Comparison of ENCODE assay signal across 9 cellular contexts in genomic region chr6:111057074-111057752, GRCh38. TPM values are rescaled to one million over a fixed set of nuclear protein-coding genes. Genes with fewer than 3 reads are reported as not detected.
A peak's percentile ranks its signal among the peaks of the same experiment; 100 is the strongest.
DNase-seq lines count a peak whose midpoint lies in the region; ATAC-seq lines count a peak whose summit lies in the region.
"Had no signal": no experiment of that assay in that cellular context is flagged by ENCODE, and none has a peak within 500 bp of the region (broad histone marks: within the 10 kb centered on the region; RNA-seq: fewer than 3 reads in every experiment).

No MANE protein-coding gene starts in this region.

- no peak overlapping the region for H2BK120ac ChIP-seq in trophoblast cell (ENCODE audit: insufficient read depth, low read length, poor library complexity)

- H3K18ac ChIP-seq in trophoblast cell (ENCODE audit: low read length) = no peak overlapping the region

- H4K8ac ChIP-seq in trophoblast cell (ENCODE audit: low read depth, low read length) = no peak overlapping the region

- H3K4me3 ChIP-seq in trophoblast cell (ENCODE audit: low read depth, low read length) = no peak overlapping the region
- H3K4me3 ChIP-seq: skin epidermis had no signal

- no peak overlapping the region for H3K27ac ChIP-seq in trophoblast cell (ENCODE audit: low read depth, low read length)
- H3K27ac ChIP-seq: skin epidermis had no signal

- H2AFZ ChIP-seq in trophoblast cell (ENCODE audit: insufficient read depth, low read length, poor library complexity) = no peak overlapping the region

- H3K36me3 ChIP-seq in trophoblast cell (ENCODE audit: control insufficient read depth in 1 of 2, insufficient read depth in 2 of 2, low read length in 2 of 2) = no peaks in the 10 kb centered on the region

- no peaks in the 10 kb centered on the region for H3K4me1 ChIP-seq in trophoblast cell (ENCODE audit: control insufficient read depth in 1 of 2, insufficient read depth in 2 of 2, low read length in 2 of 2)

- no peak overlapping the region for H4K12ac ChIP-seq in trophoblast cell (ENCODE audit: low read depth, low read length)

- H3K9ac ChIP-seq in trophoblast cell (ENCODE audit: low read length) = no peak overlapping the region

- H3K79me2 ChIP-seq in trophoblast cell (ENCODE audit: control insufficient read depth, insufficient read depth, low read length, poor library complexity) = no peaks in the 10 kb centered on the region

- no peak overlapping the region for H3K4me2 ChIP-seq in trophoblast cell (ENCODE audit: low read length)

- no peak overlapping the region for H2BK5ac ChIP-seq in trophoblast cell (ENCODE audit: low read depth, low read length, poor library complexity)

- H2AK5ac ChIP-seq in trophoblast cell (ENCODE audit: low read length) = no peak overlapping the region

- H3K79me1 ChIP-seq in trophoblast cell (ENCODE audit: low read length) = no peaks in the 10 kb centered on the region

- no peak overlapping the region for H3K14ac ChIP-seq in trophoblast cell (ENCODE audit: low read length)

- no peak overlapping the region for H4K91ac ChIP-seq in trophoblast cell (ENCODE audit: low read depth, low read length)

- DNase-seq in COLO829 (ENCODE audit: low spot score) (peak; percentile 34), NCI-H1105 treated with DMSO at 0.1 percent for 48 hours (lab: John Stamatoyannopoulos, UW) (peak; percentile 71), SW480 (ENCODE audit: low spot score) (peak; percentile 73), fibroblast of peridontal ligament (ENCODE audit: extremely low read depth) (peak; percentile 52), trophoblast cell (peak; percentile 26 to 72)
- no peak for DNase-seq in stimulated activated CD4-positive, alpha-beta T cell treated with anti-CD3 and anti-CD28 coated beads, Interleukin-1b, Interleukin-23, amount 100 ng/mL, for 48 hours

- WGBS in trophoblast cell (ENCODE audit: extremely low coverage, insufficient coverage, insufficient read length) = no CpG with 5 or more reads among the region's 12 CpGs

- peak; percentile 66 for ATAC-seq in GM19043 (IDR thresholded peaks at IDR 0.05; ENCODE audit: low read depth, unreplicated experiment)
- no peak for ATAC-seq in HG03520 (IDR thresholded peaks at IDR 0.05; ENCODE audit: unreplicated experiment)

- no peaks in the 10 kb centered on the region for H3K9me3 ChIP-seq in trophoblast cell (ENCODE audit: insufficient read depth, low read depth, low read length)

- no peak overlapping the region for H3K4ac ChIP-seq in trophoblast cell (ENCODE audit: low read depth, low read length)

- no peaks in the 10 kb centered on the region for H3K27me3 ChIP-seq in trophoblast cell (ENCODE audit: insufficient read depth, low read length)

- no peak overlapping the region for H2BK12ac ChIP-seq in trophoblast cell (ENCODE audit: low read length)

- no peak overlapping the region for H3K23ac ChIP-seq in trophoblast cell (ENCODE audit: low read length)

RNA-seq across cellular contexts. Expression of gene SLC16A10, which starts 30.1 kb away (rescaled TPM):
- polyA plus RNA-seq in trophoblast cell (2013) = 2.0 and 2.4 TPM in 2 replicates
